16 cellular contexts compared by ENCODE assay signal in genomic region chr11:125175166-125175565, GRCh38. TPM values are rescaled to one million over a fixed set of nuclear protein-coding genes. Genes with fewer than 3 reads are reported as not detected.
DNase-seq lines count a peak whose midpoint lies in the region; ATAC-seq, FAIRE-seq and TF ChIP-seq lines count a peak whose summit lies in the region.
"Had no signal": no experiment of that assay in that cellular context is flagged by ENCODE, and none has a peak within 500 bp of the region (broad histone marks: within the 10 kb centered on the region; RNA-seq: fewer than 3 reads in every experiment).

No MANE protein-coding gene starts in this region.

- no peak overlapping the region for H3K9ac ChIP-seq in astrocyte (ENCODE audit: low read length)

- BruUV-seq in Caco-2 (replicated peaks; lab: Mats Ljungman, UMichigan) = no TSS peak

- no peaks in the 10 kb centered on the region for H3K9me3 ChIP-seq in HEK293 (ENCODE audit: control insufficient read depth, insufficient read depth, low read depth, low read length)
- no peaks in the 10 kb centered on the region for H3K9me3 ChIP-seq in astrocyte (ENCODE audit: insufficient read depth, low read depth, low read length)
- H3K9me3 ChIP-seq in Caco-2 = peaks cover 4% of the 10 kb centered on the region; the same call in 1 of the 2 replicates

- peak overlapping the region; percentile 79 for H3K27ac Mint-ChIP-seq in astrocyte (ENCODE audit: unreplicated experiment)
- peak overlapping the region in 2 of 3 experiments; percentile 28 to 67 for H3K27ac Mint-ChIP-seq in nephron
- no peak overlapping the region for H3K27ac Mint-ChIP-seq in Caco-2 (ENCODE audit: unreplicated experiment)
- H3K27ac Mint-ChIP-seq: B cell; CD14-positive monocyte; CD8-positive, alpha-beta T cell had no signal

- H3K36me3 Mint-ChIP-seq in astrocyte (ENCODE audit: low read depth, unreplicated experiment) (peaks cover 8% of the 10 kb centered on the region), nephron (ENCODE audit: low read depth) (peaks cover 8% of the 10 kb centered on the region), Caco-2 (ENCODE audit: insufficient read depth, unreplicated experiment) (no peaks in the 10 kb centered on the region)
- H3K36me3 Mint-ChIP-seq: CD14-positive monocyte; CD8-positive, alpha-beta T cell had no signal

- H3K4me1 Mint-ChIP-seq in astrocyte (ENCODE audit: low read depth, unreplicated experiment) (peaks cover 66% of the 10 kb centered on the region), nephron (peaks cover 89% of the 10 kb centered on the region), Caco-2 (ENCODE audit: low read depth, unreplicated experiment) (no peaks in the 10 kb centered on the region)
- H3K4me1 Mint-ChIP-seq: B cell, CD14-positive monocyte had no signal

- intact Hi-C loops in Caco-2 (cut with micrococcal nuclease; ENCODE audit: unreplicated experiment) = no loop called here

- TF ChIP-seq CTCF in HEK293 (tag by site-specific recombination; IDR thresholded peaks at IDR 0.05) = no peak
- TF ChIP-seq CTCF in astrocyte (IDR thresholded peaks at IDR 0.05; ENCODE audit: insufficient read depth, low read depth, low read length) = no peak
- no peak for TF ChIP-seq CTCF in nephron (IDR thresholded peaks at IDR 0.05; ENCODE audit: unreplicated experiment in 3 of 3)
- no peak for TF ChIP-seq CTCF in Caco-2 (IDR thresholded peaks at IDR 0.05; ENCODE audit: insufficient read depth in 1 of 2, low read depth in 1 of 2, low read length in 1 of 2, severe bottlenecking in 1 of 2, unreplicated experiment in 1 of 2)

- FAIRE-seq in astrocyte (lab: Jason Lieb, UNC) = no peak
- FAIRE-seq: A204.1, GM12892 had no signal

- no peaks in the 10 kb centered on the region for H3K36me3 ChIP-seq in HEK293 (ENCODE audit: control insufficient read depth in 2 of 2, insufficient read depth in 1 of 2, low read length in 2 of 2)
- H3K36me3 ChIP-seq in astrocyte (ENCODE audit: insufficient read depth, low read length) = no peaks in the 10 kb centered on the region
- no peaks in the 10 kb centered on the region for H3K36me3 ChIP-seq in Caco-2 (ENCODE audit: control insufficient read depth, insufficient read depth, low read length)

- peaks cover 65% of the 10 kb centered on the region for H4K20me1 ChIP-seq in astrocyte (ENCODE audit: insufficient read depth, low read length)

- H3K4me1 ChIP-seq in HEK293 (ENCODE audit: control insufficient read depth, insufficient read depth, low read length) (peaks cover 9% of the 10 kb centered on the region), astrocyte (ENCODE audit: insufficient read depth, low read length) (peaks cover 45% of the 10 kb centered on the region), Caco-2 (no peaks in the 10 kb centered on the region)

- H3K27ac ChIP-seq in HEK293 (ENCODE audit: extremely low read depth, low read depth, low read length) = no peak overlapping the region
- no peak overlapping the region for H3K27ac ChIP-seq in astrocyte (ENCODE audit: low read depth, low read length)
- H3K27ac ChIP-seq in caudate nucleus (ENCODE audit: low read depth, low read length) = no peak overlapping the region

- H3K27me3 Mint-ChIP-seq in astrocyte (ENCODE audit: low read depth, unreplicated experiment) (no peaks in the 10 kb centered on the region), nephron (ENCODE audit: low read depth) (peaks cover 4% of the 10 kb centered on the region), Caco-2 (ENCODE audit: insufficient read depth, unreplicated experiment) (peaks cover 35% of the 10 kb centered on the region)

- ATAC-seq in HG03159 (IDR thresholded peaks at IDR 0.05; ENCODE audit: unreplicated experiment) = no peak
- no peak for ATAC-seq in HG03095 (IDR thresholded peaks at IDR 0.05; ENCODE audit: unreplicated experiment)
- ATAC-seq: CD8-positive, alpha-beta T cell; HCT116 had no signal

- peaks cover 54% of the 10 kb centered on the region for H3K79me2 ChIP-seq in astrocyte (ENCODE audit: insufficient read depth, low read length)

- H3K4me2 ChIP-seq in astrocyte (ENCODE audit: low read length) = no peak overlapping the region

- no peaks in the 10 kb centered on the region for H3K9me3 Mint-ChIP-seq in astrocyte (ENCODE audit: unreplicated experiment)
- H3K9me3 Mint-ChIP-seq in nephron = no peaks in the 10 kb centered on the region
- no peaks in the 10 kb centered on the region for H3K9me3 Mint-ChIP-seq in Caco-2 (ENCODE audit: unreplicated experiment)
- H3K9me3 Mint-ChIP-seq: CD8-positive, alpha-beta T cell had no signal

- CTCF ChIA-PET in HEK293 (lab: Yijun Ruan, JAX) = interaction anchor here (0.5 to 1.4 kb wide), 3 partner anchors 147 to 171 kb away, joined by 3 to 5 read pairs (median 3); no protein-coding TSS in a partner anchor
- CTCF ChIA-PET in Caco-2 (lab: Charles Lee) = interaction anchor here (0.6 to 0.8 kb wide), 2 partner anchors 10 to 84 kb away, joined by 3 read pairs; no protein-coding TSS in a partner anchor

- H3K4me3 Mint-ChIP-seq in astrocyte (ENCODE audit: unreplicated experiment) (no peak overlapping the region), nephron (no peak overlapping the region), Caco-2 (ENCODE audit: unreplicated experiment) (no peak overlapping the region)
- H3K4me3 Mint-ChIP-seq: B cell; CD14-positive monocyte; CD8-positive, alpha-beta T cell had no signal

- POLR2A ChIA-PET in HEK293 (lab: Yijun Ruan, JAX) (interaction anchor here (1.0 kb wide), 1 partner anchor 64 kb away, joined by 3 read pairs; the partner anchor contains the start of gene TMEM218), Caco-2 (lab: Charles Lee) (no interaction called here)

- DNase-seq in astrocyte (ENCODE audit: low read depth) = no peak
- DNase-seq in Caco-2 = no peak
- DNase-seq in caudate nucleus (lab: John Stamatoyannopoulos, UW) = no peak
- DNase-seq: CD8-positive, alpha-beta T cell; COR-L47; DND-41; GDM1 had no signal

- no peaks in the 10 kb centered on the region for H3K27me3 ChIP-seq in astrocyte (ENCODE audit: insufficient read depth, low read length)
- peaks cover 8% of the 10 kb centered on the region for H3K27me3 ChIP-seq in Caco-2 (replicated peaks; ENCODE audit: control insufficient read depth, insufficient read depth, low read length)

- no peak overlapping the region for H2AFZ ChIP-seq in astrocyte (ENCODE audit: low read depth, low read length)

- H3K4me3 ChIP-seq in HEK293 (ENCODE audit: low read depth, low read length) = no peak overlapping the region
- no peak overlapping the region for H3K4me3 ChIP-seq in astrocyte (ENCODE audit: insufficient read depth, low read depth, low read length)
- H3K4me3 ChIP-seq in Caco-2 (ENCODE audit: low read depth, low read length) = no peak overlapping the region

TF ChIP-seq in HEK293, 187 proteins besides CTCF, POLR2A, EP300 and RAD21:
- TF ChIP-seq ZNF211 (tag by site-specific recombination; IDR thresholded peaks at IDR 0.05; ENCODE audit: low read depth) (no peak), BCL6B (tag by site-specific recombination; IDR thresholded peaks at IDR 0.05) (no peak), ZNF366 (tag by site-specific recombination; conservative IDR thresholded peaks at IDR 0.05) (peak; percentile 70), HOXA7 (CRISPR knock-in tag; IDR thresholded peaks at IDR 0.05; ENCODE audit: borderline replicate concordance) (no peak), ZNF629 (tag by site-specific recombination; IDR thresholded peaks at IDR 0.05) (no peak), ZNF677 (tag by site-specific recombination; IDR thresholded peaks at IDR 0.05) (no peak)

RNA-seq across cellular contexts. Expression of gene PKNOX2, which starts 10.6 kb away (rescaled TPM):
- 53.4 and 69.9 TPM in 2 replicates for total RNA-seq in astrocyte
- total RNA-seq in Caco-2 (2022) = not detected in 2 replicates
- total RNA-seq: B cell; CD8-positive, alpha-beta T cell had no signal

Comparison
In these comparisons a context has a peak if more than half of its experiments do, and no peak if none do; other contexts are left out.
1. RNA of gene PKNOX2, which starts 10.6 kb away (total RNA-seq): 53.4 to 69.9 TPM in astrocyte; not detected in Caco-2; every median in the first group is over 10 times any median in the second.